8 cellular contexts compared by ENCODE assay signal in genomic region chr1:17419626-17420328, GRCh38. TPM values are rescaled to one million over a fixed set of nuclear protein-coding genes. Genes with fewer than 3 reads are reported as not detected.
DNase-seq lines count a peak whose midpoint lies in the region; ATAC-seq and TF ChIP-seq lines count a peak whose summit lies in the region.

No MANE protein-coding gene starts in this region.

- H3K36me3 ChIP-seq in lower lobe of right lung = peaks cover 100% of the 10 kb centered on the region

- H3K4me3 ChIP-seq in lower lobe of right lung = no peak overlapping the region

- DNase-seq in D341Med (ENCODE audit: low spot score) (peak; percentile 90), Kasumi-1 (lab: John Stamatoyannopoulos, UW) (peak; percentile 39 to 60), lower lobe of right lung (peak; percentile 79), NCI-H2107 treated with DMSO at 0.1 percent for 48 hours (lab: John Stamatoyannopoulos, UW; ENCODE audit: unreplicated experiment) (no peak)
- peak; percentile 63 to 69 for DNase-seq in activated CD4-positive, alpha-beta T cell treated with anti-CD3 and anti-CD28 coated beads, Interleukin-2, amount 50 U/mL, for 48 hours
- peak; percentile 66 for DNase-seq in effector CD4-positive, alpha-beta T cell
- DNase-seq in stimulated activated CD8-positive, alpha-beta memory T cell treated with anti-CD3 and anti-CD28 coated beads, Interleukin-15, amount 100 ng/mL, for 1 hour (ENCODE audit: low read depth) = peak; percentile 45

- peak; percentile 100 for TF ChIP-seq CTCF in lower lobe of right lung (IDR thresholded peaks at IDR 0.05)

- ATAC-seq in lower lobe of right lung (peak; percentile 86 to 88), HG03108 (IDR thresholded peaks at IDR 0.05; ENCODE audit: unreplicated experiment) (no peak)

- H3K27ac ChIP-seq in lower lobe of right lung = no peak overlapping the region

- H3K27me3 ChIP-seq in lower lobe of right lung (ENCODE audit: low read depth) = no peaks in the 10 kb centered on the region

- H3K4me1 ChIP-seq in lower lobe of right lung = peaks cover 5% of the 10 kb centered on the region

- intact Hi-C loops in lower lobe of right lung (cut with DNase I) = no loop called here

- H3K9me3 ChIP-seq in lower lobe of right lung = no peaks in the 10 kb centered on the region

RNA-seq across cellular contexts. Expression of gene RCC2, which starts 19.7 kb away (rescaled TPM):
- total RNA-seq in lower lobe of right lung = 65.8 TPM

RNA-seq across cellular contexts. Expression of gene PADI6, which starts 47.8 kb away (rescaled TPM):
- not detected for total RNA-seq in lower lobe of right lung
